ENCODE assay signal across 27 cellular contexts in the genomic region with DNA sequence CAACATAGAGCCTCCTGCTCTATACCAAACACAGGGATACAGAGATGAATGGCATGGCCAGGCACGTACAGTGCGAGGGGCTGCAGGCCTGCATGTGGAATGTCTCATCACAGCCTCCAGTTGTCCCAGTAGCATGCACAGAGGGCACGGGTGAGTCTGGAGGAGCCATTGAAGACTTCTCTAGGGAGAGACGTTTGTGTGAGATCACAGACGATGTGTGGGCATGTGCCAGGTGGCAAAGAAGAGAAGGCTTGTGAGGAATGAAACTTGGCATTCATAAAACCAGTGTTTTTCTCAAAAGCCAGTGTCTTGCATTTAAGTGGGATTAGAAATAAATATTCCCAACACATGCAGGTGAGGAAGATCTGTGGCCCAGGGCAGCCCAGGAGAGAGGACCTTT.
"Had no signal": no experiment of that assay in that cellular context is flagged by ENCODE, and none has a peak within 500 bp of the region (broad histone marks: within the 10 kb centered on the region; RNA-seq: fewer than 3 reads in every experiment).

No MANE protein-coding gene starts in this region.

- H3K4me3 ChIP-seq: colonic mucosa, coronary artery, dorsolateral prefrontal cortex, esophagus squamous epithelium, gastrocnemius medialis, gastroesophageal sphincter, heart left ventricle, heart right ventricle had no signal

- H3K4me1 ChIP-seq: colonic mucosa, esophagus squamous epithelium, foreskin keratinocyte, gastrocnemius medialis, heart left ventricle, heart right ventricle had no signal

- ATAC-seq: effector memory CD8-positive, alpha-beta T cell; esophagus mucosa; foreskin keratinocyte; gastrocnemius medialis; gastroesophageal sphincter; heart left ventricle; heart right ventricle had no signal

- H3K27ac ChIP-seq: colonic mucosa, coronary artery, dorsolateral prefrontal cortex, epithelial cell of prostate, esophagus squamous epithelium, foreskin keratinocyte, gastrocnemius medialis, gastroesophageal sphincter, heart left ventricle, heart right ventricle had no signal

- FAIRE-seq: colon, endometrium, endothelial cell of umbilical vein, frontal cortex had no signal

- H3K36me3 ChIP-seq: colonic mucosa, esophagus squamous epithelium, gastrocnemius medialis, gastroesophageal sphincter, heart left ventricle, heart right ventricle had no signal

- DNase-seq: colonic mucosa; cortex of kidney; dermis blood vessel endothelial cell; effector CD4-positive, alpha-beta T cell; effector CD8-positive, alpha-beta T cell; effector memory CD4-positive, alpha-beta T cell; effector memory CD8-positive, alpha-beta T cell; endodermal cell; erythroblast; esophagus squamous epithelium; foreskin fibroblast; foreskin keratinocyte; foreskin melanocyte; gastrocnemius medialis; glutamatergic neuron; head of caudate nucleus; heart left ventricle; heart right ventricle had no signal

- H3K9me3 ChIP-seq: colonic mucosa, esophagus squamous epithelium, gastrocnemius medialis, gastroesophageal sphincter, heart left ventricle, heart right ventricle had no signal

- H3K27me3 ChIP-seq: colonic mucosa, dorsolateral prefrontal cortex, esophagus squamous epithelium, foreskin keratinocyte, gastrocnemius medialis, gastroesophageal sphincter, heart left ventricle, heart right ventricle had no signal
